9 cellular contexts compared by ENCODE assay signal in the genomic region with DNA sequence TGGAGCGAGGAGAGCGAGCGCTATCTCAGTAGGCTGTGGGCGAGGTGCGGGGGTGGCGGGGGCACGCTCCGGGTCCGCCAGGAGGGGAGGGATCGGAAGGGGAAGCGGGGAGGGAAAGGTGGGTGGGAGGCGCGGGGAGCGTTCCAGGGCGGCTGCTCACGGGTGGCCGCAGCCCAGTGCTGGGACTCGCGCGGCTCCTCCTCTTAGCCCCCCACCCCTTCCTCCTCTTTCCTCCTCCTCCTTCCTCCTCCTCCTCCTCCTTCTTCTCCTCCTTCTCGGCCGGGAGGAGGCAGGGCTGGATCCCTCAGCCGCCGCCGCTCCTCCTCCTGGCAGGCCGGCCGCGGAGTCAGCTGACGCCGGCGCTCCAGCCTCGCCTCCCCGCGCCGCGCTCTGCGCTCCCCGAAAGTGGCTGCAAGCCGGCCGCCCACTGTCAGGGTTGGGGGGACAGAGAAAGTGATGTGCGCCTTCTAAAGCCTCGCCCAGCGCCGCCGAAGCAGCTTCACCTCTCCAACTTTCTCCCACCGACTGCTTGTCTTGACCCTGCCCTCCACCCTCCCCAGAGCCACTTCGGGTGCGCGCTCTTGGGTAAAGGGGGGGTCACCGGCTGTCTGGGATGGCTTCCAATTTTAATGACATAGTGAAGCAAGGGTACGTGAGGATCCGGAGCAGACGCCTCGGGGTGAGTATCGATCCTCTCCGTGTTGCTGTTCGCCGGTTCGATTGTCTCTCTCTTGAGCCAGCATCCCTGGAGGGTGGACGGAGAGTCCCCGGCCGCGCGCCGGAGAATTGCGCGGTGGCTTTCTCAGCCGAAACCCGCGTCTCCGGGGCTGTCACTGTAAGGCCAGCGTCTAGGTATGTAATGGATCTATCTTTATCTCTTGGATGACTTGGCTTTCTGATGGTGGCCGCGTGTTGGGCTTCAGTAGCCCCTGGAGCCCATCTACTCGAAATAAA. TPM values are rescaled to one million over a fixed set of nuclear protein-coding genes. Genes with fewer than 3 reads are reported as not detected.
A peak's percentile ranks its signal among the peaks of the same experiment; 100 is the strongest.
DNase-seq lines count a peak whose midpoint lies in the region; ATAC-seq and TF ChIP-seq lines count a peak whose summit lies in the region.
"Had no signal": no experiment of that assay in that cellular context is flagged by ENCODE, and none has a peak within 500 bp of the region (broad histone marks: within the 10 kb centered on the region; RNA-seq: fewer than 3 reads in every experiment).

Gene DOK5, plus strand, starts transcription at position 260 of the 954 bp plus-strand sequence. Its CDS starts 354 bp downstream, at position 614.

- H3K27ac ChIP-seq in mesodermal cell (ENCODE audit: low read depth, low read length, severe bottlenecking) (no peak within 1 kb of the TSS), tibial artery (peak within 1 kb of the TSS in 1 of 2 donors; percentile 7)
- H3K27ac ChIP-seq: BLaER1 had no signal

- H3K36me3 ChIP-seq in mesodermal cell (ENCODE audit: control insufficient read depth, insufficient read depth, low read length) = no peaks in the 10 kb centered on the region
- H3K36me3 ChIP-seq in tibial artery = no peaks in the 10 kb centered on the region
- H3K36me3 ChIP-seq: BLaER1 had no signal

- H3K4me3 ChIP-seq in epithelial cell of proximal tubule (ENCODE audit: low read depth, low read length) = peak within 1 kb of the TSS; percentile 81
- peak within 1 kb of the TSS; percentile 75 for H3K4me3 ChIP-seq in mesodermal cell (ENCODE audit: extremely low read depth, insufficient read depth, low read length, poor library complexity, severe bottlenecking)
- H3K4me3 ChIP-seq in tibial artery = peak within 1 kb of the TSS; percentile 46 to 61
- H3K4me3 ChIP-seq: BLaER1 had no signal

- DNase-seq in NCI-H82 (lab: John Stamatoyannopoulos, UW) (peak; percentile 25), NCI-H82 treated with DMSO at 0.1 percent for 48 hours (lab: John Stamatoyannopoulos, UW; ENCODE audit: unreplicated experiment) (no peak), epithelial cell of proximal tubule (ENCODE audit: low read depth) (no peak), tibial artery (peak in 1 of 2 donors; percentile 50), epidermal melanocyte (ENCODE audit: insufficient read length, low spot score) (no peak)
- no peak for DNase-seq in activated effector memory CD4-positive, alpha-beta T cell treated with anti-CD3 and anti-CD28 coated beads, Interleukin-2, amount 50 U/mL, for 16 hours

- H3K4me1 ChIP-seq in mesodermal cell (ENCODE audit: control insufficient read depth, insufficient read depth, low read length, poor library complexity, severe bottlenecking) = peaks cover 8% of the 10 kb centered on the region
- H3K4me1 ChIP-seq in tibial artery = peaks cover 0 to 22% (median 7%) of the 10 kb centered on the region in 4 donors
- H3K4me1 ChIP-seq: BLaER1 had no signal

- no peak for ATAC-seq in HG03565 (IDR thresholded peaks at IDR 0.05; ENCODE audit: unreplicated experiment)

- intact Hi-C loops in tibial artery (cut with DNase I; ENCODE audit: low total_unique reads) = no loop called here

- H3K9me3 ChIP-seq in mesodermal cell (ENCODE audit: control insufficient read depth, low read length) (no peaks in the 10 kb centered on the region), tibial artery (no peaks in the 10 kb centered on the region)

- WGBS in mesodermal cell (ENCODE audit: insufficient coverage in 2 of 2), 2 experiments = 0% methylated on average over 11 to 28 of the region's 75 CpGs

- TF ChIP-seq CTCF in epithelial cell of proximal tubule (conservative IDR thresholded peaks at IDR 0.05; ENCODE audit: low read depth, low read length) (no peak), tibial artery (IDR thresholded peaks at IDR 0.05) (no peak)

- H3K27me3 ChIP-seq in tibial artery = peaks cover 0 to 15% of the 10 kb centered on the region in 2 donors
- H3K27me3 ChIP-seq: BLaER1 had no signal

RNA-seq across cellular contexts. Expression of gene DOK5, which starts in this region (rescaled TPM):
- total RNA-seq in epithelial cell of proximal tubule = 1.9 and 4.4 TPM in 2 replicates
- 15.4 TPM for polyA plus RNA-seq in mesodermal cell (2013, experiment 1 of 2)
- polyA plus RNA-seq in mesodermal cell (2013, experiment 2 of 2) = 11.5 TPM
